In the genomic region with DNA sequence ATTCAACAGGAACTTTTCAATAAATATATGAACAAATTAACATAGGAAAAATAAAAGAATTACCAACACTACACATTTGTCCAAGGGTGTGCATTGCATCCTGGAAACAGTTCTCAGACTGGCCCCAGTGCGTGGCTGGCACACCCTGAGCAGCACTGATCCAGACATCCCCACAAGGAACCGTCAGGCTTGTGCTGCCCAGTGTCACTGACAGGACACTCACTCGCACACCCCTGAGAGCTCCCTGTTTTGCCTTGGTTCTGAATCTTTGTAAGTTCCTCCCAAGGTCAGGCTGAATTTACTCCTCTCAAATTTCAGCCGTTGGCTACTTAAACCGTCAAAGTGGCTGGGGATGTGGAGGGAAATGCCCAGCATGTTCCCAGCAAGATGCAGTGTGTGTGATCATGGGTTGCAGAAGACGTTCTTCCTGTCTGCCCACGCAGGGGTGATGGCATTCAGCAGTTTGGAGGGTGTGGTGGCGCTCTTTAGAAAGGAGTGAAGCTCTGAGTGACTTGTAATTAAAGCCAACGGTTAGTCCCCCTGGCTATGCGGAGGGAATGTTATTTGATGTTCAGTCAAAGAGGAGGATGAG, we compare ENCODE assay signal across 8 cellular contexts. TPM values are rescaled to one million over a fixed set of nuclear protein-coding genes. Genes with fewer than 3 reads are reported as not detected.
DNase-seq lines count a peak whose midpoint lies in the region; ATAC-seq and TF ChIP-seq lines count a peak whose summit lies in the region.

No MANE protein-coding gene starts in this region.

- H3K27ac Mint-ChIP-seq in CD4-positive, alpha-beta memory T cell: peak overlapping the region; percentile 88 to 100 (median 96)
- H3K27ac Mint-ChIP-seq in activated CD4-positive, alpha-beta T cell treated with anti-CD3 and anti-CD28 coated beads, Interleukin-2, amount 10 ng/mL, durations not matched to agents 24 days and 14 days: peak overlapping the region; percentile 98
- H3K27ac Mint-ChIP-seq in naive thymus-derived CD4-positive, alpha-beta T cell: peak overlapping the region; percentile 85 to 99 (median 93)

- peak overlapping the region; percentile 92 to 99 (median 98) for H3K4me3 Mint-ChIP-seq in CD4-positive, alpha-beta memory T cell
- H3K4me3 Mint-ChIP-seq in activated CD4-positive, alpha-beta T cell treated with anti-CD3 and anti-CD28 coated beads, Interleukin-2, amount 10 ng/mL, durations not matched to agents 24 days and 14 days: peak overlapping the region; percentile 96
- peak overlapping the region; percentile 85 to 100 (median 96) for H3K4me3 Mint-ChIP-seq in naive thymus-derived CD4-positive, alpha-beta T cell

- H3K36me3 ChIP-seq in CD4-positive, alpha-beta memory T cell (ENCODE audit: insufficient read depth, low read length): no peaks in the 10 kb centered on the region
- H3K36me3 ChIP-seq in naive thymus-derived CD4-positive, alpha-beta T cell (ENCODE audit: control insufficient read depth in 2 of 3, insufficient read depth in 3 of 3, low read length in 3 of 3): no peaks in the 10 kb centered on the region
- no peaks in the 10 kb centered on the region for H3K36me3 ChIP-seq in stomach smooth muscle (ENCODE audit: control insufficient read depth in 2 of 2, insufficient read depth in 2 of 2, low read length in 2 of 2)

- peak; percentile 63 to 86 (median 78) for DNase-seq in CD4-positive, alpha-beta memory T cell
- DNase-seq in M059J (ENCODE audit: low read depth) (peak; percentile 92), dorsolateral prefrontal cortex (peak in 1 of 10 donors; percentile 46), iPS-NIHi11 (ENCODE audit: low spot score) (no peak)
- peak; percentile 88 for DNase-seq in activated CD4-positive, alpha-beta T cell treated with anti-CD3 and anti-CD28 coated beads, Interleukin-2, amount 10 ng/mL, durations not matched to agents 24 days and 14 days
- DNase-seq in naive thymus-derived CD4-positive, alpha-beta T cell: peak; percentile 33 to 83 (median 77)

- peak overlapping the region; percentile 70 to 94 for H3K4me3 ChIP-seq in CD4-positive, alpha-beta memory T cell (ENCODE audit: low read length in 2 of 2)
- peak overlapping the region in 56 of 59 donors; percentile 53 to 95 (median 79) for H3K4me3 ChIP-seq in dorsolateral prefrontal cortex
- H3K4me3 ChIP-seq in naive thymus-derived CD4-positive, alpha-beta T cell (ENCODE audit: low read length): peak overlapping the region; percentile 97
- H3K4me3 ChIP-seq in stomach smooth muscle (ENCODE audit: low read length in 2 of 2): peak overlapping the region; percentile 84 to 88

- CTCF ChIA-PET in CD4-positive, alpha-beta memory T cell (lab: Charles Lee; ENCODE audit: partially characterized antibody): interaction anchor here (0.8 to 5.9 kb wide), 7 partner anchors 9 to 853 kb away, joined by 3 to 35 read pairs (median 4); no protein-coding TSS in a partner anchor
- CTCF ChIA-PET in naive thymus-derived CD4-positive, alpha-beta T cell (lab: Charles Lee): interaction anchor here (1.0 to 2.6 kb wide), 3 partner anchors 14 to 60 kb away, joined by 3 to 10 read pairs (median 5); a partner anchor contains a TSS

- H3K9me3 Mint-ChIP-seq in CD4-positive, alpha-beta memory T cell: no peaks in the 10 kb centered on the region
- no peaks in the 10 kb centered on the region for H3K9me3 Mint-ChIP-seq in activated CD4-positive, alpha-beta T cell treated with anti-CD3 and anti-CD28 coated beads, Interleukin-2, amount 10 ng/mL, durations not matched to agents 24 days and 14 days
- H3K9me3 Mint-ChIP-seq in naive thymus-derived CD4-positive, alpha-beta T cell: no peaks in the 10 kb centered on the region

- peaks cover 26 to 53% (median 38%) of the 10 kb centered on the region in 4 donors for H3K4me1 Mint-ChIP-seq in CD4-positive, alpha-beta memory T cell
- H3K4me1 Mint-ChIP-seq in activated CD4-positive, alpha-beta T cell treated with anti-CD3 and anti-CD28 coated beads, Interleukin-2, amount 10 ng/mL, durations not matched to agents 24 days and 14 days: peaks cover 67% of the 10 kb centered on the region
- peaks cover 36 to 66% (median 46%) of the 10 kb centered on the region in 7 donors for H3K4me1 Mint-ChIP-seq in naive thymus-derived CD4-positive, alpha-beta T cell

- H3K27me3 ChIP-seq in CD4-positive, alpha-beta memory T cell (ENCODE audit: insufficient read depth, low read length): no peaks in the 10 kb centered on the region
- no peaks in the 10 kb centered on the region for H3K27me3 ChIP-seq in dorsolateral prefrontal cortex
- no peaks in the 10 kb centered on the region for H3K27me3 ChIP-seq in naive thymus-derived CD4-positive, alpha-beta T cell (ENCODE audit: control insufficient read depth in 2 of 2, insufficient read depth in 2 of 2, low read length in 2 of 2)
- H3K27me3 ChIP-seq in stomach smooth muscle (ENCODE audit: control insufficient read depth in 1 of 2, insufficient read depth in 2 of 2, low read length in 2 of 2): no peaks in the 10 kb centered on the region

- H3K9me3 ChIP-seq in CD4-positive, alpha-beta memory T cell (ENCODE audit: control insufficient read depth in 1 of 2, low read length in 2 of 2): no peaks in the 10 kb centered on the region
- no peaks in the 10 kb centered on the region for H3K9me3 ChIP-seq in naive thymus-derived CD4-positive, alpha-beta T cell (ENCODE audit: control insufficient read depth in 2 of 3, low read length in 3 of 3)
- H3K9me3 ChIP-seq in stomach smooth muscle (ENCODE audit: control insufficient read depth in 2 of 2, low read length in 2 of 2): no peaks in the 10 kb centered on the region

- peaks cover 0 to 4% of the 10 kb centered on the region in 2 donors for H3K36me3 Mint-ChIP-seq in CD4-positive, alpha-beta memory T cell
- peaks cover 5% of the 10 kb centered on the region for H3K36me3 Mint-ChIP-seq in activated CD4-positive, alpha-beta T cell treated with anti-CD3 and anti-CD28 coated beads, Interleukin-2, amount 10 ng/mL, durations not matched to agents 24 days and 14 days (ENCODE audit: low read depth)
- peaks cover 0 to 5% (median 0%) of the 10 kb centered on the region in 5 donors for H3K36me3 Mint-ChIP-seq in naive thymus-derived CD4-positive, alpha-beta T cell

- H3K27me3 Mint-ChIP-seq in CD4-positive, alpha-beta memory T cell: no peaks in the 10 kb centered on the region
- no peaks in the 10 kb centered on the region for H3K27me3 Mint-ChIP-seq in activated CD4-positive, alpha-beta T cell treated with anti-CD3 and anti-CD28 coated beads, Interleukin-2, amount 10 ng/mL, durations not matched to agents 24 days and 14 days
- H3K27me3 Mint-ChIP-seq in naive thymus-derived CD4-positive, alpha-beta T cell: no peaks in the 10 kb centered on the region

- peak overlapping the region; percentile 56 to 80 for H3K9ac ChIP-seq in stomach smooth muscle (ENCODE audit: low read length in 2 of 2)

- intact Hi-C loops in CD4-positive, alpha-beta memory T cell (cut with micrococcal nuclease): no loop called here
- intact Hi-C loops in activated CD4-positive, alpha-beta T cell treated with anti-CD3 and anti-CD28 coated beads, Interleukin-2, amount 10 ng/mL, durations not matched to agents 24 days and 14 days (cut with micrococcal nuclease): loop anchor here (1.0 to 10.0 kb wide), 5 partner anchors 327 to 995 kb away; a partner anchor contains a TSS
- intact Hi-C loops in dorsolateral prefrontal cortex (cut with DNase I): no loop called here
- intact Hi-C loops in naive thymus-derived CD4-positive, alpha-beta T cell (cut with micrococcal nuclease): no loop called here

- H3K27ac ChIP-seq in CD4-positive, alpha-beta memory T cell (ENCODE audit: low read depth, low read length): peak overlapping the region; percentile 82
- H3K27ac ChIP-seq in dorsolateral prefrontal cortex (peak overlapping the region; percentile 78 to 99 (median 94)), stomach smooth muscle (ENCODE audit: low read length) (peak overlapping the region; percentile 94)
- peak overlapping the region; percentile 94 for H3K27ac ChIP-seq in naive thymus-derived CD4-positive, alpha-beta T cell (ENCODE audit: low read depth, low read length)

- peak in 1 of 56 donors; percentile 19 for TF ChIP-seq CTCF in dorsolateral prefrontal cortex (IDR thresholded peaks at IDR 0.05 in 54 of 56, conservative IDR thresholded peaks at IDR 0.05 in 2 of 56; ENCODE audit: low read depth in 1 of 56, partially characterized antibody in 56 of 56)

- peaks cover 46% of the 10 kb centered on the region for H3K4me1 ChIP-seq in CD4-positive, alpha-beta memory T cell (ENCODE audit: insufficient read depth, low read length)
- peaks cover 29 to 34% of the 10 kb centered on the region in 2 donors for H3K4me1 ChIP-seq in naive thymus-derived CD4-positive, alpha-beta T cell (ENCODE audit: control insufficient read depth in 2 of 2, insufficient read depth in 2 of 2, low read length in 2 of 2)
- peaks cover 52% of the 10 kb centered on the region for H3K4me1 ChIP-seq in stomach smooth muscle (ENCODE audit: control insufficient read depth, insufficient read depth, low read length)

- POLR2A ChIA-PET in CD4-positive, alpha-beta memory T cell (lab: Charles Lee; ENCODE audit: partially characterized antibody): interaction anchor here (0.6 to 4.7 kb wide), 6 partner anchors 10 to 91 kb away, joined by 3 to 30 read pairs (median 10); a partner anchor contains a TSS
- POLR2A ChIA-PET in naive thymus-derived CD4-positive, alpha-beta T cell (lab: Charles Lee): interaction anchor here (0.8 to 1.5 kb wide), 4 partner anchors 14 to 72 kb away, joined by 3 to 4 read pairs (median 4); a partner anchor contains a TSS

- peak; percentile 77 for ATAC-seq in naive thymus-derived CD4-positive, alpha-beta T cell
- no peak for ATAC-seq in GM18858 (IDR thresholded peaks at IDR 0.05; ENCODE audit: unreplicated experiment)

RNA-seq across cellular contexts. Expression of a gene that starts 1.7 kb away (rescaled TPM):
- total RNA-seq in CD4-positive, alpha-beta memory T cell: 10 to 100 TPM; 15.8 to 17.7 TPM
- polyA plus RNA-seq in CD4-positive, alpha-beta memory T cell: 100 to 1,000 TPM in 1 of 2 donors, 10 to 100 TPM in 1; 87.5 to 226 TPM
- 521 and 535 TPM in 2 replicates for total RNA-seq in M059J (2014; rRNA removed; shearing (Covaris generic))
- 465 TPM in 2 replicates for total RNA-seq in activated CD4-positive, alpha-beta T cell treated with anti-CD3 and anti-CD28 coated beads, Interleukin-2, amount 10 ng/mL, durations not matched to agents 24 days and 14 days
- 1,000 to 10,000 TPM in 1 of 120 experiments, 100 to 1,000 TPM in 119; 138 to 1,007 (median 334) TPM for total RNA-seq in dorsolateral prefrontal cortex
- total RNA-seq in naive thymus-derived CD4-positive, alpha-beta T cell: 100 to 1,000 TPM in 1 of 5 experiments, 10 to 100 TPM in 4; 15.0 to 435 (median 32.8) TPM
- polyA plus RNA-seq in naive thymus-derived CD4-positive, alpha-beta T cell: 100 to 1,000 TPM; 113 to 168 TPM

RNA-seq across cellular contexts. Expression of a gene that starts 15.5 kb away (rescaled TPM):
- not detected for total RNA-seq in CD4-positive, alpha-beta memory T cell
- 10 to 100 TPM in 1 of 2 donors, 1 to 10 TPM in 1; 6.8 to 16.0 TPM for polyA plus RNA-seq in CD4-positive, alpha-beta memory T cell
- 89.2 and 89.4 TPM in 2 replicates for total RNA-seq in M059J (2014; rRNA removed; shearing (Covaris generic))
- total RNA-seq in activated CD4-positive, alpha-beta T cell treated with anti-CD3 and anti-CD28 coated beads, Interleukin-2, amount 10 ng/mL, durations not matched to agents 24 days and 14 days: 136 and 152 TPM in 2 replicates
- 100 to 1,000 TPM; 100 to 796 (median 251) TPM for total RNA-seq in dorsolateral prefrontal cortex
- total RNA-seq in naive thymus-derived CD4-positive, alpha-beta T cell: 100 to 1,000 TPM in 1 of 5 experiments, 1 to 10 TPM in 1, under 1 TPM in 2, not detected in 1; 0.45 to 166 (median 2.5) TPM
- 1 to 10 TPM; 3.5 to 5.2 TPM for polyA plus RNA-seq in naive thymus-derived CD4-positive, alpha-beta T cell

RNA-seq across cellular contexts. Expression of a gene that starts 20.8 kb away (rescaled TPM):
- not detected for total RNA-seq in CD4-positive, alpha-beta memory T cell
- 1 to 10 TPM in 1 of 2 donors, not detected in 1; 1.1 TPM for polyA plus RNA-seq in CD4-positive, alpha-beta memory T cell
- not detected in 2 replicates for total RNA-seq in M059J (2014; rRNA removed; shearing (Covaris generic))
- 5.9 and 9.3 TPM in 2 replicates for total RNA-seq in activated CD4-positive, alpha-beta T cell treated with anti-CD3 and anti-CD28 coated beads, Interleukin-2, amount 10 ng/mL, durations not matched to agents 24 days and 14 days
- 1,000 to 10,000 TPM in 91 of 120 experiments, 100 to 1,000 TPM in 29; 739 to 2,436 (median 1,144) TPM for total RNA-seq in dorsolateral prefrontal cortex
- 1 to 10 TPM in 2 of 5 experiments, under 1 TPM in 1, not detected in 2; 0.76 to 4.0 (median 1.5) TPM for total RNA-seq in naive thymus-derived CD4-positive, alpha-beta T cell
- polyA plus RNA-seq in naive thymus-derived CD4-positive, alpha-beta T cell: 1 to 10 TPM; 3.8 to 4.5 TPM

RNA-seq across cellular contexts. Expression of a gene that starts 22.3 kb away (rescaled TPM):
- total RNA-seq in CD4-positive, alpha-beta memory T cell: not detected
- polyA plus RNA-seq in CD4-positive, alpha-beta memory T cell: not detected
- 0.22 and 1.4 TPM in 2 replicates for total RNA-seq in M059J (2014; rRNA removed; shearing (Covaris generic))
- not detected in 2 replicates for total RNA-seq in activated CD4-positive, alpha-beta T cell treated with anti-CD3 and anti-CD28 coated beads, Interleukin-2, amount 10 ng/mL, durations not matched to agents 24 days and 14 days
- 100 to 1,000 TPM in 20 of 120 experiments, 10 to 100 TPM in 100; 16.9 to 238 (median 60.1) TPM for total RNA-seq in dorsolateral prefrontal cortex
- total RNA-seq in naive thymus-derived CD4-positive, alpha-beta T cell: not detected
- not detected for polyA plus RNA-seq in naive thymus-derived CD4-positive, alpha-beta T cell

RNA-seq across cellular contexts. Expression of a gene that starts 28.4 kb away (rescaled TPM):
- not detected for total RNA-seq in CD4-positive, alpha-beta memory T cell
- not detected for polyA plus RNA-seq in CD4-positive, alpha-beta memory T cell
- 9.6 TPM in 1 of 2 replicates, not detected in the other for total RNA-seq in M059J (2014; rRNA removed; shearing (Covaris generic))
- 1.8 and 2.1 TPM in 2 replicates for total RNA-seq in activated CD4-positive, alpha-beta T cell treated with anti-CD3 and anti-CD28 coated beads, Interleukin-2, amount 10 ng/mL, durations not matched to agents 24 days and 14 days
- total RNA-seq in dorsolateral prefrontal cortex: 10 to 100 TPM in 28 of 120 experiments, 1 to 10 TPM in 79, under 1 TPM in 1, not detected in 12; 0.93 to 64.6 (median 6.1) TPM
- under 1 TPM in 1 of 5 experiments, not detected in 4; 0.92 TPM for total RNA-seq in naive thymus-derived CD4-positive, alpha-beta T cell
- polyA plus RNA-seq in naive thymus-derived CD4-positive, alpha-beta T cell: not detected

Comparison
In these comparisons a context has a peak if more than half of its experiments do, and no peak if none do; other contexts are left out.
1. RNA of a gene that starts 20.8 kb away (total RNA-seq): 739 to 2,436 TPM in dorsolateral prefrontal cortex; 5.9 to 9.3 TPM in activated CD4-positive, alpha-beta T cell treated with anti-CD3 and anti-CD28 coated beads, Interleukin-2, amount 10 ng/mL, durations not matched to agents 24 days and 14 days, 0.76 to 4.0 TPM in naive thymus-derived CD4-positive, alpha-beta T cell, not detected in CD4-positive, alpha-beta memory T cell and not detected in M059J; every median in the first group is over 10 times any median in the second.
2. Peak in every context shown above with its lines, with median percentiles within 50 percentile points of each other: H3K27ac ChIP-seq, H3K4me3 ChIP-seq, H3K27ac Mint-ChIP-seq and H3K4me3 Mint-ChIP-seq.